19 cellular contexts compared by ENCODE assay signal in the genomic region with DNA sequence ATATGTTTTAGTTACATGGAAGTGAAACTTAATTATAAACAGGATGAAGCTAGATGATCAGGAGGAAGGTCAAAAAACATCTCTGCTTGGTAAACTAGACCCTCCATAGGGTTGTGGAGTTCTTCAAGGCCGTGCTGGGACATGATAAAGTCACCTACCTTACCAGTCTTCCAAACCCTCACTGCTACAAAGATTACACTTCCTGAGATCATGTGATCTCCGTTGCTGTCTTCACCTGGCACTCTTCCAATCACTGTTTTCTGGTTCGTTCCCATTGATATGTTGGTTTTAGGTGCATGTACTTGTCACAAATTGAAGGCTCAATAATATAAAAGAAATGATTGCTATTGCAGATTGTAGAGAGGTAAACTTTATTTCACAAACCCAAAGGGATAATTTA.
DNase-seq lines count a peak whose midpoint lies in the region; ATAC-seq and TF ChIP-seq lines count a peak whose summit lies in the region.
"Had no signal": no experiment of that assay in that cellular context is flagged by ENCODE, and none has a peak within 500 bp of the region (broad histone marks: within the 10 kb centered on the region; RNA-seq: fewer than 3 reads in every experiment).

No MANE protein-coding gene starts in this region.

- H4K20me1 ChIP-seq in OCI-LY7 (ENCODE audit: insufficient read depth, low read length), result no peaks in the 10 kb centered on the region
- H4K20me1 ChIP-seq: BLaER1 treated with 17β-estradiol and CSF1 and Interleukin-3, amounts not matched to agents 10 nM and 100 nM had no signal

- CTCF ChIA-PET in OCI-LY7 (lab: Charles Lee; ENCODE audit: unreplicated experiment), result no interaction called here

- no peaks in the 10 kb centered on the region for H3K9me3 Mint-ChIP-seq in activated T-cell treated with anti-CD3 and anti-CD28 coated beads, Interleukin-2, amount 50 U/mL, for 72 hours
- H3K9me3 Mint-ChIP-seq: CD4-positive, CD25-positive, alpha-beta regulatory T cell; CD8-positive, alpha-beta memory T cell had no signal

- H3K4me3 Mint-ChIP-seq in activated T-cell treated with anti-CD3 and anti-CD28 coated beads, Interleukin-2, amount 50 U/mL, for 72 hours, result no peak overlapping the region
- H3K4me3 Mint-ChIP-seq: B cell; CD4-positive, CD25-positive, alpha-beta regulatory T cell; CD8-positive, alpha-beta memory T cell; HFFc6 had no signal

- H3K27ac Mint-ChIP-seq in activated T-cell treated with anti-CD3 and anti-CD28 coated beads, Interleukin-2, amount 50 U/mL, for 72 hours, result no peak overlapping the region
- H3K27ac Mint-ChIP-seq: B cell; CD4-positive, CD25-positive, alpha-beta regulatory T cell; CD8-positive, alpha-beta memory T cell; HFFc6 had no signal

- peak overlapping the region; percentile 11; the same call in 1 of the 2 replicates for H3K4me2 ChIP-seq in OCI-LY7 (ENCODE audit: low read length)
- H3K4me2 ChIP-seq: BLaER1 treated with 17β-estradiol and CSF1 and Interleukin-3, amounts not matched to agents 10 nM and 100 nM had no signal

- no peak for TF ChIP-seq CTCF in OCI-LY7 (conservative IDR thresholded peaks at IDR 0.05; ENCODE audit: low read length)

- no peak for ATAC-seq in activated T-cell treated with anti-CD3 and anti-CD28 coated beads, Interleukin-2, amount 50 U/mL, for 72 hours (replicated peaks in 1 of 2)
- no peak for ATAC-seq in GM18519 (IDR thresholded peaks at IDR 0.05; ENCODE audit: low FRiP score, unreplicated experiment)
- ATAC-seq: HCT116 had no signal

- POLR2A ChIA-PET in OCI-LY7 (lab: Charles Lee), result no interaction called here

- peaks cover 3% of the 10 kb centered on the region; the same call in 1 of the 2 replicates for H3K9me3 ChIP-seq in OCI-LY7 (ENCODE audit: low read length)
- H3K9me3 ChIP-seq: BLaER1 treated with 17β-estradiol and CSF1 and Interleukin-3, amounts not matched to agents 10 nM and 100 nM had no signal

- no peak overlapping the region for H3K27ac ChIP-seq in OCI-LY7 (ENCODE audit: low read depth, low read length, poor library complexity, severe bottlenecking)
- H3K27ac ChIP-seq: BLaER1 treated with 17β-estradiol and CSF1 and Interleukin-3, amounts not matched to agents 10 nM and 100 nM had no signal

- H3K4me1 Mint-ChIP-seq in activated T-cell treated with anti-CD3 and anti-CD28 coated beads, Interleukin-2, amount 50 U/mL, for 72 hours (ENCODE audit: low read depth), result no peaks in the 10 kb centered on the region
- H3K4me1 Mint-ChIP-seq: B cell; CD4-positive, CD25-positive, alpha-beta regulatory T cell; CD8-positive, alpha-beta memory T cell had no signal

- H3K36me3 ChIP-seq in OCI-LY7 (ENCODE audit: insufficient read depth, low read length), result no peaks in the 10 kb centered on the region; the same call in 1 of the 2 replicates
- H3K36me3 ChIP-seq: BLaER1 treated with 17β-estradiol and CSF1 and Interleukin-3, amounts not matched to agents 10 nM and 100 nM had no signal

- H3K4me3 ChIP-seq in OCI-LY7 (ENCODE audit: low read depth, low read length, poor library complexity, severe bottlenecking), result no peak overlapping the region
- H3K4me3 ChIP-seq: BLaER1 treated with 17β-estradiol and CSF1 and Interleukin-3, amounts not matched to agents 10 nM and 100 nM had no signal

- DNase-seq in NCI-H2171 treated with DMSO at 0.1 percent for 48 hours (lab: John Stamatoyannopoulos, UW) (peak; percentile 21), NCI-H2171 (lab: John Stamatoyannopoulos, UW) (no peak), NCI-H2029 treated with DMSO at 0.1 percent for 48 hours (lab: John Stamatoyannopoulos, UW) (peak; percentile 25), OCI-LY7 (ENCODE audit: low spot score) (no peak)
- no peak for DNase-seq in activated T-cell treated with anti-CD3 and anti-CD28 coated beads, Interleukin-2, amount 50 U/mL, for 72 hours
- DNase-seq: CD4-positive, CD25-positive, alpha-beta regulatory T cell; CD8-positive, alpha-beta memory T cell; COR-L47; DMS 273 treated with DMSO at 0.1 percent for 48 hours; DMS79; GDM1; GOT3; H7; HFFc6; IMR-90 had no signal

- BruUV-seq in OCI-LY7 (replicated peaks; lab: Mats Ljungman, UMichigan), result no TSS peak

- peaks cover 10% of the 10 kb centered on the region for H3K4me1 ChIP-seq in OCI-LY7 (ENCODE audit: insufficient read depth, low read length, poor library complexity, severe bottlenecking)
- H3K4me1 ChIP-seq: BLaER1 treated with 17β-estradiol and CSF1 and Interleukin-3, amounts not matched to agents 10 nM and 100 nM had no signal

- H3K9me2 ChIP-seq in OCI-LY7 (ENCODE audit: insufficient read depth, low read length), result no peaks in the 10 kb centered on the region

- H3K36me3 Mint-ChIP-seq in activated T-cell treated with anti-CD3 and anti-CD28 coated beads, Interleukin-2, amount 50 U/mL, for 72 hours (ENCODE audit: insufficient read depth in 2 of 2), result no peaks in the 10 kb centered on the region
- H3K36me3 Mint-ChIP-seq: CD4-positive, CD25-positive, alpha-beta regulatory T cell; CD8-positive, alpha-beta memory T cell had no signal

- intact Hi-C loops in OCI-LY7 (cut with micrococcal nuclease; ENCODE audit: unreplicated experiment), result no loop called here

- H3K79me2 ChIP-seq in OCI-LY7 (ENCODE audit: insufficient read depth, low read depth, low read length), result no peaks in the 10 kb centered on the region

- H3K27me3 Mint-ChIP-seq in activated T-cell treated with anti-CD3 and anti-CD28 coated beads, Interleukin-2, amount 50 U/mL, for 72 hours (ENCODE audit: low read depth), result peaks cover 4% of the 10 kb centered on the region
- H3K27me3 Mint-ChIP-seq: B cell had no signal

- H2AFZ ChIP-seq in OCI-LY7 (ENCODE audit: low read length), result peak overlapping the region; percentile 89

Comparison
In these comparisons a context has a peak if more than half of its experiments do, and no peak if none do; other contexts are left out.
1. DNase-seq: peak in NCI-H2171 treated with DMSO at 0.1 percent for 48 hours (single experiment) and NCI-H2029 treated with DMSO at 0.1 percent for 48 hours (single experiment); none in NCI-H2171 (single experiment), OCI-LY7 (single experiment) and activated T-cell treated with anti-CD3 and anti-CD28 coated beads, Interleukin-2, amount 50 U/mL, for 72 hours (0 of 2).